In genomic region chr10:93062499-93063216, GRCh38 we compare ENCODE assay signal across 8 cellular contexts. TPM values are rescaled to one million over a fixed set of nuclear protein-coding genes. Genes with fewer than 3 reads are reported as not detected.
DNase-seq lines count a peak whose midpoint lies in the region; ATAC-seq, FAIRE-seq and TF ChIP-seq lines count a peak whose summit lies in the region.

No MANE protein-coding gene starts in this region.

- no peaks in the 10 kb centered on the region for H3K9me3 ChIP-seq in A549

- no peak for TF ChIP-seq EP300 in A549 (IDR thresholded peaks at IDR 0.05)

- peaks cover 100% of the 10 kb centered on the region for H3K27me3 ChIP-seq in foreskin keratinocyte

- CTCF ChIA-PET in A549 (lab: Yijun Ruan, JAX) = interaction anchor here (1.0 to 3.5 kb wide), 9 partner anchors 7 to 98 kb away, joined by 3 to 17 read pairs (median 4); partner anchors contain the start of gene CYP26A1

- DNase-seq in A549 (ENCODE audit: low read depth in 1 of 2, low spot score in 1 of 2) (peak in 1 of 2 experiments; percentile 38), foreskin keratinocyte (no peak), posterior vena cava (ENCODE audit: low spot score) (peak; percentile 83)
- DNase-seq in activated CD4-positive, alpha-beta T cell treated with anti-CD3 and anti-CD28 coated beads, Interleukin-2, amount 50 U/mL, for 1 hour = peak; percentile 24

- WGBS in A549 (ENCODE audit: missing lambda C conversion rate) = 69% methylated on average over 68 of the region's 72 CpGs

- H3K27ac ChIP-seq in A549 = no peak overlapping the region
- H3K27ac ChIP-seq in foreskin keratinocyte = no peak overlapping the region

- no peak for TF ChIP-seq RAD21 in A549 (conservative IDR thresholded peaks at IDR 0.05 in 1 of 2, IDR thresholded peaks at IDR 0.05 in 1 of 2)

- H3K4me1 ChIP-seq in A549 (no peaks in the 10 kb centered on the region), foreskin keratinocyte (no peaks in the 10 kb centered on the region)

- ATAC-seq in A549 = peak; percentile 40 to 84; a peak in 4 of 6 replicates
- peak; percentile 70 for ATAC-seq in GM19438 (IDR thresholded peaks at IDR 0.05; ENCODE audit: low read depth, unreplicated experiment)
- peak; percentile 77 for ATAC-seq in foreskin keratinocyte
- ATAC-seq in GM21528 (IDR thresholded peaks at IDR 0.05; ENCODE audit: low FRiP score, unreplicated experiment) = no peak
- ATAC-seq in HG03378 (IDR thresholded peaks at IDR 0.05; ENCODE audit: unreplicated experiment) = no peak
- no peak for ATAC-seq in HG02642 (IDR thresholded peaks at IDR 0.05; ENCODE audit: poor library complexity, unreplicated experiment)

- no peak overlapping the region for H3K4me3 ChIP-seq in A549

- no peak for FAIRE-seq in A549 (lab: Jason Lieb, UNC)

- no peak for TF ChIP-seq POLR2A in A549 (IDR thresholded peaks at IDR 0.05; ENCODE audit: low read length)

- intact Hi-C loops in posterior vena cava (cut with DNase I) = no loop called here

- POLR2A ChIA-PET in A549 (lab: Yijun Ruan, JAX) = no interaction called here

- TF ChIP-seq CTCF in A549 (IDR thresholded peaks at IDR 0.05) = peak; percentile 44
- TF ChIP-seq CTCF in foreskin keratinocyte (conservative IDR thresholded peaks at IDR 0.05) = peak; percentile 74

- no peak overlapping the region for H3K4me2 ChIP-seq in A549

TF ChIP-seq in A549, 52 proteins besides CTCF, POLR2A, EP300 and RAD21:
- TF ChIP-seq ZC3H11A (IDR thresholded peaks at IDR 0.05) = no peak

RNA-seq across cellular contexts. Expression of gene CYP26C1, which starts 2.1 kb away (rescaled TPM):
- polyA plus RNA-seq in A549 (2011; rRNA removed) = not detected in 2 replicates
- not detected in 2 replicates for polyA plus RNA-seq in A549 (2012; cell fraction: cytosol; rRNA removed)
- 0.04 TPM in 2 replicates for polyA plus RNA-seq in A549 (2012; cell fraction: nucleus; rRNA removed)
- polyA plus RNA-seq in A549 (2017; fragmentation: RNase III; extraction: RNeasy Plus Mini Kit Qiagen cat#74134 plus additional on column Dnase treatment) = not detected in 3 replicates
- polyA minus RNA-seq in A549 (2011; rRNA and poly(A)+ RNA removed) = 0.12 and 0.19 TPM in 2 replicates
- total RNA-seq in foreskin keratinocyte = not detected in 2 replicates
- not detected in 2 replicates for polyA plus RNA-seq in foreskin keratinocyte
- total RNA-seq in posterior vena cava = under 1 TPM in 1 of 2 donors, not detected in 1; 0.19 TPM

RNA-seq across cellular contexts. Expression of gene CYP26A1, which starts 11.0 kb away (rescaled TPM):
- polyA plus RNA-seq in A549 (2011; rRNA removed) (1.3 TPM in 2 replicates), A549 (2017; fragmentation: RNase III; extraction: RNeasy Plus Mini Kit Qiagen cat#74134 plus additional on column Dnase treatment) (7.2 to 10.8 TPM (median 9.8 TPM) in 3 replicates), foreskin keratinocyte (not detected in 2 replicates)
- polyA plus RNA-seq in A549 (2012; cell fraction: cytosol; rRNA removed) = 8.2 and 9.9 TPM in 2 replicates
- polyA plus RNA-seq in A549 (2012; cell fraction: nucleus; rRNA removed) = 10.7 and 14.1 TPM in 2 replicates
- 0.15 and 0.25 TPM in 2 replicates for polyA minus RNA-seq in A549 (2011; rRNA and poly(A)+ RNA removed)
- total RNA-seq in foreskin keratinocyte (not detected in 2 replicates), posterior vena cava (not detected)

Comparison
In these comparisons a context has a peak if more than half of its experiments do, and no peak if none do; other contexts are left out.
1. ATAC-seq: peak in A549 (2 of 2), GM19438 (single experiment) and foreskin keratinocyte (single experiment); none in GM21528 (single experiment), HG03378 (single experiment) and HG02642 (single experiment).
2. DNase-seq: peak in activated CD4-positive, alpha-beta T cell treated with anti-CD3 and anti-CD28 coated beads, Interleukin-2, amount 50 U/mL, for 1 hour (single experiment) and posterior vena cava (single experiment); none in foreskin keratinocyte (0 of 2).